ENCODE assay signal across 1 cellular context in the genomic region with DNA sequence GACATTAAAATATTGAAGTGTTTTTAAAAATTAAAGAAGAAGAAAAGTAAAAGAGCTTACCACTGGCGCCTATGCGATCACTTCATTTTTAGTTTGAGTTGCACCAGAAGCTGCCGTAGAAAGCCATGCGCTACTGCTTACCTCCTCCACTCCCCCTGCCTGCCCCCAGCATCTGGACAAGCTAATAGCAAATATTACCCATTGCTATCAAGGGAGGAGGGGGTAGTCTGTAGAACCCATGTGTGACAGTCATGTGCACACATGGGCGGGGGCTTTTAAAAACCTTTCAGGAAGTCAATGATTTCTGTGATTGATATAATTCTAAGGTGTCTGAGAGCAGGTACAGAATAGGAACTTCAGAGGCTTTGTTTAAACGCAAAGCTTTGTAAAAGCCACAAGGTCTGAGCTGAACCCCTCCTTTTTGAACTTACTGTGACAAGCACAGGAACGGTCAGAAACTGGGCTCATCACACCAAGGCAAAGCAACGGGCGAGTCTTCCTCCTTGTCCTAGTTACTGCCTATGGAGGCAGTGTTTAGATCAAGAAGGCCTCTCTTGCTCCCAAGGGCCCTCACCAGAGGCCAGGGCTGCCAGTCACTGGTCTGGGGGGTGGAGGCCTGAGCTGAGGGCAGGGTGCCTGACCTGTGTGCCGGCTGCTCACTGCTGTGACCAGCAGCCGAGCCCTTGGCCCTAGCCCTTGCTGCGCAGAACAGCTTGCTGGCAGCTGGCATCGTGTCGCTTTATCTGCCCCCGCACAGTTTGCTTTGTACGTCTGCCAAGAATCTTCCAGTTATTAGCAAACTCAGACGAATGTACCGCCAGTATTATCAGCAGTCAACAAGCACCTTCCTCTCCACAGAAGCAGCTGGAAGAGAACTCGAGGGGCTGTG.
TF ChIP-seq lines count a peak whose summit lies in the region.

No MANE protein-coding gene starts in this region.

TF ChIP-seq in H1, 55 proteins besides CTCF, POLR2A, EP300 and RAD21 (continued from another document):
- TF ChIP-seq CHD1 (IDR thresholded peaks at IDR 0.05; ENCODE audit: low read depth, low read length) = no peak
